Comparison of ENCODE assay signal across 8 cellular contexts in the genomic region with DNA sequence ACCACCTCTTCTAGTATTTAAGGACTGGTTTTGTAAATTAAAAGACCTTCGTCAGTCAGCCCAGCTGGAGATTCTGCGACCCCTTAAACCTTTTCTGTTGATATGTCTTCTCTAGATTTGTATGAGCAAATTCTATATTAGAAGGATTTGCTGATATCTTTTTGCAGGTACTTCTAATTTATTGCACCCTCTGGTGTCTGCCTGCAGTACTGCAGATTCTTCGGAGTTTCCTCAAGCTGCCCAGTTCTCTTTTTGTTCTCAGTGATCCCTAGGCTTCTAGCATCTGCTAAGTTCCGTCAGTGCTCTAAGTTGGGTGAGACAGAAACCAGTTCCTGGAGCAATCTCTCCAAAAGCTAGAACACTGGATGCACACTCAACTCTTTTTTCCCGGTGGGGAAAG.
DNase-seq lines count a peak whose midpoint lies in the region; ATAC-seq and TF ChIP-seq lines count a peak whose summit lies in the region.

No MANE protein-coding gene starts in this region.

- H3K27me3 ChIP-seq in right lobe of liver, result no peaks in the 10 kb centered on the region

- no peak overlapping the region for H3K4me3 Mint-ChIP-seq in stimulated activated effector memory CD8-positive, alpha-beta T cell treated with anti-CD3 and anti-CD28 coated beads, Interleukin-12 subunit alpha, Interleukin-12 subunit beta, amount 100 ng/mL, for 72 hours

- no peaks in the 10 kb centered on the region for H3K36me3 Mint-ChIP-seq in stimulated activated effector memory CD8-positive, alpha-beta T cell treated with anti-CD3 and anti-CD28 coated beads, Interleukin-12 subunit alpha, Interleukin-12 subunit beta, amount 100 ng/mL, for 72 hours

- intact Hi-C loops in right lobe of liver (cut with DNase I), result loop anchor here in 1 of 2 donors (10.0 kb wide), 1 partner anchor 116 kb away; no protein-coding TSS in a partner anchor

- DNase-seq in DMS 273 (lab: John Stamatoyannopoulos, UW; ENCODE audit: unreplicated experiment), result peak; percentile 66
- no peak for DNase-seq in DMS 273 treated with DMSO at 0.1 percent for 48 hours (lab: John Stamatoyannopoulos, UW)
- DNase-seq in KG1 (lab: John Stamatoyannopoulos, UW), result peak; percentile 33
- DNase-seq in T follicular helper cell (ENCODE audit: low read depth), result peak; percentile 6
- DNase-seq in central memory CD4-positive, alpha-beta T cell, result peak; percentile 1
- DNase-seq in right lobe of liver, result peak in 2 of 3 donors; percentile 29 to 58
- peak; percentile 15 to 60 for DNase-seq in stimulated activated effector memory CD8-positive, alpha-beta T cell treated with anti-CD3 and anti-CD28 coated beads, Interleukin-12 subunit alpha, Interleukin-12 subunit beta, amount 100 ng/mL, for 72 hours (ENCODE audit: low spot score in 2 of 2)

- no peak overlapping the region for H3K27ac ChIP-seq in right lobe of liver

- H3K4me1 ChIP-seq in right lobe of liver, result no peaks in the 10 kb centered on the region

- no peak for TF ChIP-seq POLR2A in right lobe of liver (IDR thresholded peaks at IDR 0.05)

- ATAC-seq in GM21576 (IDR thresholded peaks at IDR 0.05; ENCODE audit: unreplicated experiment) (peak; percentile 79), right lobe of liver (peak; percentile 84 to 94 (median 88))
- no peak for ATAC-seq in stimulated activated effector memory CD8-positive, alpha-beta T cell treated with anti-CD3 and anti-CD28 coated beads, Interleukin-12 subunit alpha, Interleukin-12 subunit beta, amount 100 ng/mL, for 72 hours

- H3K27ac Mint-ChIP-seq in stimulated activated effector memory CD8-positive, alpha-beta T cell treated with anti-CD3 and anti-CD28 coated beads, Interleukin-12 subunit alpha, Interleukin-12 subunit beta, amount 100 ng/mL, for 72 hours, result no peak overlapping the region

- no peaks in the 10 kb centered on the region for H3K9me3 ChIP-seq in right lobe of liver

- H3K4me3 ChIP-seq in right lobe of liver, result no peak overlapping the region

- H3K4me1 Mint-ChIP-seq in stimulated activated effector memory CD8-positive, alpha-beta T cell treated with anti-CD3 and anti-CD28 coated beads, Interleukin-12 subunit alpha, Interleukin-12 subunit beta, amount 100 ng/mL, for 72 hours, result no peaks in the 10 kb centered on the region

- 20% methylated on average over 5 of the region's 5 CpGs for WGBS in right lobe of liver (ENCODE audit: insufficient coverage, low coverage, low lambda C conversion rate, missing lambda C conversion rate)

- peak; percentile 80 to 86 (median 84) for TF ChIP-seq CTCF in right lobe of liver (IDR thresholded peaks at IDR 0.05)

- no peaks in the 10 kb centered on the region for H3K36me3 ChIP-seq in right lobe of liver

- peaks cover 3% of the 10 kb centered on the region for H3K9me3 Mint-ChIP-seq in stimulated activated effector memory CD8-positive, alpha-beta T cell treated with anti-CD3 and anti-CD28 coated beads, Interleukin-12 subunit alpha, Interleukin-12 subunit beta, amount 100 ng/mL, for 72 hours
